In genomic region chr16:8855051-8855786, GRCh38 we compare ENCODE assay signal across 2 cellular contexts.
TF ChIP-seq lines count a peak whose summit lies in the region.

No MANE protein-coding gene starts in this region.

TF ChIP-seq in SK-N-SH, 30 proteins besides CTCF, POLR2A, EP300 and RAD21 (continued from another document):
- TF ChIP-seq, protein P1, sequence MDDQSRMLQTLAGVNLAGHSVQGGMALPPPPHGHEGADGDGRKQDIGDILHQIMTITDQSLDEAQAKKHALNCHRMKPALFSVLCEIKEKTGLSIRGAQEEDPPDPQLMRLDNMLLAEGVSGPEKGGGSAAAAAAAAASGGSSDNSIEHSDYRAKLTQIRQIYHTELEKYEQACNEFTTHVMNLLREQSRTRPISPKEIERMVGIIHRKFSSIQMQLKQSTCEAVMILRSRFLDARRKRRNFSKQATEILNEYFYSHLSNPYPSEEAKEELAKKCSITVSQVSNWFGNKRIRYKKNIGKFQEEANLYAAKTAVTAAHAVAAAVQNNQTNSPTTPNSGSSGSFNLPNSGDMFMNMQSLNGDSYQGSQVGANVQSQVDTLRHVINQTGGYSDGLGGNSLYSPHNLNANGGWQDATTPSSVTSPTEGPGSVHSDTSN (IDR thresholded peaks at IDR 0.05) = no peak
- TF ChIP-seq ZBTB33 (IDR thresholded peaks at IDR 0.05; ENCODE audit: borderline replicate concordance, low read depth) (no peak), RCOR1 (IDR thresholded peaks at IDR 0.05; ENCODE audit: low read length) (no peak), SIN3A (IDR thresholded peaks at IDR 0.05; ENCODE audit: borderline replicate concordance, low read depth, low read length) (no peak), SMC3 (IDR thresholded peaks at IDR 0.05; ENCODE audit: low read depth, low read length) (no peak), POLR2AphosphoS5 (IDR thresholded peaks at IDR 0.05; ENCODE audit: low read depth, low read length) (no peak)

TF ChIP-seq in SK-N-SH treated with all-trans-retinoic acid at 6 μM for 48 hours, 23 proteins besides CTCF, POLR2A, EP300 and RAD21 (continued from another document):
- TF ChIP-seq TSHZ2 (CRISPR knock-in tag; IDR thresholded peaks at IDR 0.05) = no peak
- TF ChIP-seq, protein P2, sequence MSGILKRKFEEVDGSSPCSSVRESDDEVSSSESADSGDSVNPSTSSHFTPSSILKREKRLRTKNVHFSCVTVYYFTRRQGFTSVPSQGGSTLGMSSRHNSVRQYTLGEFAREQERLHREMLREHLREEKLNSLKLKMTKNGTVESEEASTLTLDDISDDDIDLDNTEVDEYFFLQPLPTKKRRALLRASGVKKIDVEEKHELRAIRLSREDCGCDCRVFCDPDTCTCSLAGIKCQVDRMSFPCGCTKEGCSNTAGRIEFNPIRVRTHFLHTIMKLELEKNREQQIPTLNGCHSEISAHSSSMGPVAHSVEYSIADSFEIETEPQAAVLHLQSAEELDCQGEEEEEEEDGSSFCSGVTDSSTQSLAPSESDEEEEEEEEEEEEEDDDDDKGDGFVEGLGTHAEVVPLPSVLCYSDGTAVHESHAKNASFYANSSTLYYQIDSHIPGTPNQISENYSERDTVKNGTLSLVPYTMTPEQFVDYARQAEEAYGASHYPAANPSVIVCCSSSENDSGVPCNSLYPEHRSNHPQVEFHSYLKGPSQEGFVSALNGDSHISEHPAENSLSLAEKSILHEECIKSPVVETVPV (CRISPR knock-in tag; IDR thresholded peaks at IDR 0.05) = no peak
- no peak for TF ChIP-seq GLIS3 (CRISPR knock-in tag; IDR thresholded peaks at IDR 0.05)
- no peak for TF ChIP-seq ZNF70 (CRISPR knock-in tag; IDR thresholded peaks at IDR 0.05)
- no peak for TF ChIP-seq ZNF8 (CRISPR knock-in tag; IDR thresholded peaks at IDR 0.05)
- TF ChIP-seq, protein P3, sequence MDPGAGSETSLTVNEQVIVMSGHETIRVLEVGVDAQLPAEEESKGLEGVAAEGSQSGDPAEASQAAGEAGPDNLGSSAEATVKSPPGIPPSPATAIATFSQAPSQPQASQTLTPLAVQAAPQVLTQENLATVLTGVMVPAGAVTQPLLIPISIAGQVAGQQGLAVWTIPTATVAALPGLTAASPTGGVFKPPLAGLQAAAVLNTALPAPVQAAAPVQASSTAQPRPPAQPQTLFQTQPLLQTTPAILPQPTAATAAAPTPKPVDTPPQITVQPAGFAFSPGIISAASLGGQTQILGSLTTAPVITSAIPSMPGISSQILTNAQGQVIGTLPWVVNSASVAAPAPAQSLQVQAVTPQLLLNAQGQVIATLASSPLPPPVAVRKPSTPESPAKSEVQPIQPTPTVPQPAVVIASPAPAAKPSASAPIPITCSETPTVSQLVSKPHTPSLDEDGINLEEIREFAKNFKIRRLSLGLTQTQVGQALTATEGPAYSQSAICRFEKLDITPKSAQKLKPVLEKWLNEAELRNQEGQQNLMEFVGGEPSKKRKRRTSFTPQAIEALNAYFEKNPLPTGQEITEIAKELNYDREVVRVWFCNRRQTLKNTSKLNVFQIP (CRISPR knock-in tag; IDR thresholded peaks at IDR 0.05; ENCODE audit: borderline replicate concordance, low read depth) = no peak
- TF ChIP-seq ESRRG (CRISPR knock-in tag; IDR thresholded peaks at IDR 0.05) = no peak
- no peak for TF ChIP-seq ZFP30 (CRISPR knock-in tag; IDR thresholded peaks at IDR 0.05)
- TF ChIP-seq ZNF565 (CRISPR knock-in tag; conservative IDR thresholded peaks at IDR 0.05; ENCODE audit: low read depth) = no peak
- no peak for TF ChIP-seq ZFP3 (CRISPR knock-in tag; IDR thresholded peaks at IDR 0.05)
